In genomic region chr10:113522460-113522859, GRCh38 we compare ENCODE assay signal across 16 cellular contexts. TPM values are rescaled to one million over a fixed set of nuclear protein-coding genes. Genes with fewer than 3 reads are reported as not detected.
"Had no signal": no experiment of that assay in that cellular context is flagged by ENCODE, and none has a peak within 500 bp of the region (broad histone marks: within the 10 kb centered on the region; RNA-seq: fewer than 3 reads in every experiment).

No MANE protein-coding gene starts in this region.

- H3K9me3 ChIP-seq: spleen, tibial nerve had no signal

- H3K27me3 ChIP-seq: tibial nerve had no signal

- DNase-seq: activated CD4-positive, alpha-beta T cell treated with anti-CD3 and anti-CD28 coated beads, Interleukin-2, amount 10 ng/mL, durations not matched to agents 24 days and 14 days; amniotic stem cell; foreskin fibroblast; nephron progenitor cell; posterior cingulate gyrus; spleen; stimulated activated CD4-positive, alpha-beta T cell treated with anti-CD3 and anti-CD28 coated beads, Interleukin-4, amount 100 ng/mL, for 4 hours; T-helper 1 cell; T-helper 9 cell had no signal

- H3K36me3 ChIP-seq: spleen, tibial nerve had no signal

- ATAC-seq: stimulated activated memory B cell treated with anti-CD40 and anti-IgM and Interleukin-4, amounts not matched to agents 10 μg/mL and 1 μg/mL and 100 μg/mL, for 72 hours had no signal

- H3K4me3 ChIP-seq: lung, spleen, tibial nerve had no signal

- H3K27ac ChIP-seq: spleen, tibial nerve had no signal

RNA-seq across cellular contexts. Expression of gene HABP2, which starts 30.4 kb away (rescaled TPM):
- total RNA-seq: activated CD4-positive, alpha-beta T cell treated with anti-CD3 and anti-CD28 coated beads, Interleukin-2, amount 10 ng/mL, durations not matched to agents 24 days and 14 days; activated CD8-positive, alpha-beta memory T cell treated with anti-CD3 and anti-CD28 coated beads for 36 hours; cardiac septum; spleen; subcutaneous adipose tissue; tibial nerve had no signal
- polyA plus RNA-seq: keratinocyte, spleen had no signal
